Comparison of ENCODE assay signal across 21 cellular contexts in the genomic region with DNA sequence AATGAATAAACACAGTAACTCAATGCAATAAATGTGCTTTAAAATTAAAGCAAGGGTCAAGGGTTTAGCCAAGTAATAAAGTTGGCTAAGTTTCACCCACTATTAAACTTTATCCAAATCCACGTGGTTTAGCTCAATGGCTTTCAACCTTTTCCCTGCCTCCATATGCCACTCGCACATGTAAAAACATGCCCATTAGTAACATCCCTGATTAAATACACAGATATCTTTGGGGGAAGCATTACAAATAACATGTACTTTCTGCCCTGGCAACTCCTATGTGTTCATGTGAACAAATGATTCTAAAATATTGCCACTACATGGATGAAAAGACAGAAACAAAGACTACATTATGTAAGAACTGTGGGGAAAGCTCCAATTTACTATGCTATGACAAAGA.
"Had no signal": no experiment of that assay in that cellular context is flagged by ENCODE, and none has a peak within 500 bp of the region (broad histone marks: within the 10 kb centered on the region; RNA-seq: fewer than 3 reads in every experiment).

No MANE protein-coding gene starts in this region.

- H3K27ac ChIP-seq: gastrocnemius medialis, heart left ventricle, neutrophil, pancreas, transverse colon, vagina had no signal

- ATAC-seq: activated naive CD8-positive, alpha-beta T cell treated with anti-CD3 and anti-CD28 coated beads, Interleukin-2, amount 50 U/mL, for 24 hours; activated T-cell treated with anti-CD3 and anti-CD28 coated beads, Interleukin-2, amount 50 U/mL, for 4 hours; gastrocnemius medialis; heart left ventricle; natural killer cell treated with Interleukin-12 subunit alpha and Interleukin-12 subunit beta and Interleukin-15 and Interleukin-18, amount 100 ng/mL, for 72 hours; pancreas had no signal

- H3K4me1 Mint-ChIP-seq: activated CD4-positive, alpha-beta T cell treated with anti-CD3 and anti-CD28 coated beads, Interleukin-2, amount 10 ng/mL, durations not matched to agents 24 days and 14 days; activated naive CD4-positive, alpha-beta T cell treated with anti-CD3 and anti-CD28 coated beads, Interleukin-2, amount 10 ng/mL, durations not matched to agents 7 days and 5 days; activated naive CD8-positive, alpha-beta T cell treated with anti-CD3 and anti-CD28 coated beads, Interleukin-2, amount 50 U/mL, for 24 hours had no signal

- H3K4me3 ChIP-seq: gastrocnemius medialis, heart left ventricle, pancreas, transverse colon, vagina had no signal

- H3K36me3 ChIP-seq: pancreas had no signal

- H3K4me1 ChIP-seq: pancreas, vagina had no signal

- DNase-seq: activated CD4-positive, alpha-beta T cell treated with anti-CD3 and anti-CD28 coated beads, Interleukin-2, amount 10 ng/mL, durations not matched to agents 24 days and 14 days; activated CD8-positive, alpha-beta memory T cell treated with anti-CD3 and anti-CD28 coated beads, Interleukin-2, amount 50 U/mL, for 4 hours; activated effector memory CD4-positive, alpha-beta T cell treated with Interleukin-2 at 50 U/mL for 16 hours; activated naive CD4-positive, alpha-beta T cell treated with anti-CD3 and anti-CD28 coated beads, Interleukin-2, amount 10 ng/mL, durations not matched to agents 7 days and 5 days; activated naive CD8-positive, alpha-beta T cell treated with anti-CD3 and anti-CD28 coated beads, Interleukin-2, amount 50 U/mL, for 24 hours; activated T-cell treated with anti-CD3 and anti-CD28 coated beads, Interleukin-2, amount 50 U/mL, for 4 hours; aorta; gastrocnemius medialis; heart left ventricle; immature natural killer cell; pancreas; stimulated activated CD4-positive, alpha-beta T cell treated with anti-CD3 and anti-CD28 coated beads, Interleukin-12 subunit alpha, Interleukin-12 subunit beta, amount 100 ng/mL, for 4 hours; stimulated activated CD4-positive, alpha-beta T cell treated with anti-CD3 and anti-CD28 coated beads, Interleukin-1b, Interleukin-23, amount 100 ng/mL, for 48 hours; stimulated activated CD8-positive, alpha-beta memory T cell treated with anti-CD3 and anti-CD28 coated beads, Interleukin-4, amount 100 ng/mL, for 48 hours; stimulated activated naive CD4-positive, alpha-beta T cell treated with Interleukin-2 at 50 U/mL for 16 hours; T-helper 1 cell; T1000; transverse colon had no signal

- H3K27me3 Mint-ChIP-seq: activated CD4-positive, alpha-beta T cell treated with anti-CD3 and anti-CD28 coated beads, Interleukin-2, amount 10 ng/mL, durations not matched to agents 24 days and 14 days; activated naive CD4-positive, alpha-beta T cell treated with anti-CD3 and anti-CD28 coated beads, Interleukin-2, amount 10 ng/mL, durations not matched to agents 7 days and 5 days; activated naive CD8-positive, alpha-beta T cell treated with anti-CD3 and anti-CD28 coated beads, Interleukin-2, amount 50 U/mL, for 24 hours; natural killer cell treated with Interleukin-12 subunit alpha and Interleukin-12 subunit beta and Interleukin-15 and Interleukin-18, amount 100 ng/mL, for 72 hours had no signal

- H3K9me3 ChIP-seq: gastrocnemius medialis, heart left ventricle, neutrophil, pancreas, transverse colon, vagina had no signal

- H3K27ac Mint-ChIP-seq: activated CD4-positive, alpha-beta T cell treated with anti-CD3 and anti-CD28 coated beads, Interleukin-2, amount 10 ng/mL, durations not matched to agents 24 days and 14 days; activated naive CD4-positive, alpha-beta T cell treated with anti-CD3 and anti-CD28 coated beads, Interleukin-2, amount 10 ng/mL, durations not matched to agents 7 days and 5 days; activated naive CD8-positive, alpha-beta T cell treated with anti-CD3 and anti-CD28 coated beads, Interleukin-2, amount 50 U/mL, for 24 hours; immature natural killer cell; natural killer cell treated with Interleukin-12 subunit alpha and Interleukin-12 subunit beta and Interleukin-15 and Interleukin-18, amount 100 ng/mL, for 72 hours had no signal

- H3K4me3 Mint-ChIP-seq: activated CD4-positive, alpha-beta T cell treated with anti-CD3 and anti-CD28 coated beads, Interleukin-2, amount 10 ng/mL, durations not matched to agents 24 days and 14 days; activated naive CD4-positive, alpha-beta T cell treated with anti-CD3 and anti-CD28 coated beads, Interleukin-2, amount 10 ng/mL, durations not matched to agents 7 days and 5 days; activated naive CD8-positive, alpha-beta T cell treated with anti-CD3 and anti-CD28 coated beads, Interleukin-2, amount 50 U/mL, for 24 hours; activated T-cell treated with anti-CD3 and anti-CD28 coated beads, Interleukin-2, amount 50 U/mL, for 4 hours; immature natural killer cell; natural killer cell treated with Interleukin-12 subunit alpha and Interleukin-12 subunit beta and Interleukin-15 and Interleukin-18, amount 100 ng/mL, for 72 hours had no signal

- FAIRE-seq: pancreas had no signal

- H3K27me3 ChIP-seq: gastrocnemius medialis, heart left ventricle, neutrophil, pancreas, transverse colon, vagina had no signal
